ENCODE assay signal across 19 cellular contexts in the genomic region with DNA sequence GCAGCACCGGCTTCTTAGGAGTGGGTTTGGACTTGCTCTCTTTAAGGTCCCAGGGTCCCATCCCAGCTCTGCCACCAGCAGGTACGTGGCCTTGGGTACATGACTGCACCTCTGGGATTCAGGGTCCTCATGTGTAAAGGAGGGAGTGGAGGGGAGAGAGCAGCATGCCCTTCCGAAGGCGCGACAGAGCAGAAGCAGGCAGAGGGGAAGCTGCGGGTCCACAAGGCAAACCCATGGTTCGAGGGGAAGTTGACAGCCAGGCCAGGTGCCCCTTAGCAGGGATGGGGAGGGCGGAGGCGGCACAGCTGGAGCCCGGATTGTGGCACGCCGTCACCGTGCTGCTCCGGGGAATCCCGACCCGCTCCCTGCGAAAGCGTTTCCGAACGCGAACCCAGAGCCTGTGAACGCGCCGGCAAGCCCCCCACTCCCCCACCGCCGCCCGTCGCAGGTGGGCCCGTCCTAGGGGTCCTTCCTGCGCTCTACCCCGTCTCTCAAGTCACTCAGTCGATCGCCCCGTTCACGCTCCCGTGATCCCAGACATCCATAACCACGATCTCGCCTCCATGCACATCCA. TPM values are rescaled to one million over a fixed set of nuclear protein-coding genes. Genes with fewer than 3 reads are reported as not detected.
DNase-seq lines count a peak whose midpoint lies in the region; ATAC-seq and TF ChIP-seq lines count a peak whose summit lies in the region.
"Had no signal": no experiment of that assay in that cellular context is flagged by ENCODE, and none has a peak within 500 bp of the region (broad histone marks: within the 10 kb centered on the region; RNA-seq: fewer than 3 reads in every experiment).

No MANE protein-coding gene starts in this region.

- intact Hi-C loops in left lung (cut with DNase I) (loop anchor here in 1 of 2 donors (10.0 kb wide), 1 partner anchor 391 kb away; no protein-coding TSS in a partner anchor), testis (cut with DNase I; ENCODE audit: low total_unique reads) (loop anchor here (5.0 kb wide), 1 partner anchor 238 kb away; no protein-coding TSS in a partner anchor)

- peaks cover 34 to 67% of the 10 kb centered on the region in 2 donors for H3K27me3 ChIP-seq in left lung
- no peaks in the 10 kb centered on the region for H3K27me3 ChIP-seq in testis

- H3K9me3 Mint-ChIP-seq in activated naive CD8-positive, alpha-beta T cell (ENCODE audit: low read depth) = no peaks in the 10 kb centered on the region
- no peaks in the 10 kb centered on the region for H3K9me3 Mint-ChIP-seq in activated naive CD8-positive, alpha-beta T cell treated with anti-CD3 and anti-CD28 coated beads, Interleukin-2, amount 50 U/mL, for 24 hours
- peaks cover 0 to 8% (median 2%) of the 10 kb centered on the region in 5 experiments for H3K9me3 Mint-ChIP-seq in brain
- H3K9me3 Mint-ChIP-seq: activated naive CD4-positive, alpha-beta T cell treated with anti-CD3 and anti-CD28 coated beads for 36 hours; dendritic cell treated with granulocyte-macrophage colony-stimulating factor and Interleukin-4, amounts not matched to agents 40 ng/mL and 50 ng/mL, for 4 days had no signal

- H3K36me3 ChIP-seq in left lung (no peaks in the 10 kb centered on the region), testis (ENCODE audit: low read depth, missing control alignments) (no peaks in the 10 kb centered on the region)
- H3K36me3 ChIP-seq: Peyer's patch had no signal

- H3K27ac Mint-ChIP-seq in activated naive CD8-positive, alpha-beta T cell = peak overlapping the region; percentile 61
- H3K27ac Mint-ChIP-seq in activated naive CD8-positive, alpha-beta T cell treated with anti-CD3 and anti-CD28 coated beads, Interleukin-2, amount 50 U/mL, for 24 hours = no peak overlapping the region
- H3K27ac Mint-ChIP-seq in brain = peak overlapping the region in 1 of 5 experiments; percentile 26
- H3K27ac Mint-ChIP-seq: dendritic cell treated with granulocyte-macrophage colony-stimulating factor and Interleukin-4, amounts not matched to agents 40 ng/mL and 50 ng/mL, for 4 days had no signal

- H3K4me3 Mint-ChIP-seq in activated naive CD8-positive, alpha-beta T cell = no peak overlapping the region
- no peak overlapping the region for H3K4me3 Mint-ChIP-seq in activated naive CD8-positive, alpha-beta T cell treated with anti-CD3 and anti-CD28 coated beads, Interleukin-2, amount 50 U/mL, for 24 hours
- peak overlapping the region in 3 of 5 experiments; percentile 59 to 63 (median 61) for H3K4me3 Mint-ChIP-seq in brain
- H3K4me3 Mint-ChIP-seq: activated naive CD4-positive, alpha-beta T cell treated with anti-CD3 and anti-CD28 coated beads for 36 hours; dendritic cell treated with granulocyte-macrophage colony-stimulating factor and Interleukin-4, amounts not matched to agents 40 ng/mL and 50 ng/mL, for 4 days had no signal

- H3K27me3 Mint-ChIP-seq in activated naive CD8-positive, alpha-beta T cell = peaks cover 17% of the 10 kb centered on the region
- H3K27me3 Mint-ChIP-seq in activated naive CD8-positive, alpha-beta T cell treated with anti-CD3 and anti-CD28 coated beads, Interleukin-2, amount 50 U/mL, for 24 hours = peaks cover 33% of the 10 kb centered on the region
- peaks cover 89% of the 10 kb centered on the region for H3K27me3 Mint-ChIP-seq in brain

- peak overlapping the region; percentile 37 to 53 for H3K4me3 ChIP-seq in left lung
- peak overlapping the region in 1 of 2 donors; percentile 77 for H3K4me3 ChIP-seq in testis

- peaks cover 6% of the 10 kb centered on the region for H3K36me3 Mint-ChIP-seq in activated naive CD8-positive, alpha-beta T cell
- H3K36me3 Mint-ChIP-seq in activated naive CD8-positive, alpha-beta T cell treated with anti-CD3 and anti-CD28 coated beads, Interleukin-2, amount 50 U/mL, for 24 hours (ENCODE audit: low read depth) = peaks cover 2% of the 10 kb centered on the region
- no peaks in the 10 kb centered on the region for H3K36me3 Mint-ChIP-seq in brain

- H3K9me3 ChIP-seq in left lung (no peaks in the 10 kb centered on the region), testis (no peaks in the 10 kb centered on the region)
- H3K9me3 ChIP-seq: Peyer's patch had no signal

- no peak for DNase-seq in activated naive CD8-positive, alpha-beta T cell treated with anti-CD3 and anti-CD28 coated beads, Interleukin-2, amount 50 U/mL, for 24 hours
- DNase-seq in left lung = no peak
- no peak for DNase-seq in testis
- no peak for DNase-seq in putamen (ENCODE audit: low spot score)
- no peak for DNase-seq in activated CD4-positive, alpha-beta T cell treated with anti-CD3 and anti-CD28 coated beads, Interleukin-2, amount 50 U/mL, for 48 hours
- no peak for DNase-seq in Ammon's horn (ENCODE audit: low spot score)
- DNase-seq: activated CD8-positive, alpha-beta memory T cell treated with anti-CD3 and anti-CD28 coated beads for 24 hours; activated naive CD4-positive, alpha-beta T cell treated with anti-CD3 and anti-CD28 coated beads for 36 hours; foreskin keratinocyte; KBM-7; left colon; NCI-H1417 treated with DMSO at 0.1 percent for 48 hours; NCI-H446 treated with DMSO at 0.1 percent for 48 hours; Peyer's patch; stimulated activated CD4-positive, alpha-beta T cell treated with anti-CD3 and anti-CD28 coated beads, Interleukin-12 subunit alpha, Interleukin-12 subunit beta, amount 100 ng/mL, for 4 hours had no signal

- TF ChIP-seq CTCF in brain (conservative IDR thresholded peaks at IDR 0.05) = no peak
- TF ChIP-seq CTCF in left lung (IDR thresholded peaks at IDR 0.05) = no peak
- no peak for TF ChIP-seq CTCF in testis (IDR thresholded peaks at IDR 0.05)

- H3K27ac ChIP-seq in left lung (peak overlapping the region; percentile 89 to 94), testis (peak overlapping the region; percentile 80 to 95)
- H3K27ac ChIP-seq: foreskin keratinocyte had no signal

- no peak for TF ChIP-seq POLR2A in testis (IDR thresholded peaks at IDR 0.05)

- 42 to 54% methylated on average over 13 to 31 of the region's 38 CpGs for WGBS in testis, 2 donors

- H3K4me1 Mint-ChIP-seq in activated naive CD8-positive, alpha-beta T cell (ENCODE audit: low read depth) = peaks cover 14% of the 10 kb centered on the region
- peaks cover 11% of the 10 kb centered on the region for H3K4me1 Mint-ChIP-seq in activated naive CD8-positive, alpha-beta T cell treated with anti-CD3 and anti-CD28 coated beads, Interleukin-2, amount 50 U/mL, for 24 hours
- peaks cover 16% of the 10 kb centered on the region for H3K4me1 Mint-ChIP-seq in brain

- H3K4me1 ChIP-seq in left lung = peaks cover 7 to 40% of the 10 kb centered on the region in 2 donors
- peaks cover 29% of the 10 kb centered on the region for H3K4me1 ChIP-seq in testis
- H3K4me1 ChIP-seq: foreskin keratinocyte had no signal

- no peak for ATAC-seq in activated naive CD8-positive, alpha-beta T cell treated with anti-CD3 and anti-CD28 coated beads, Interleukin-2, amount 50 U/mL, for 24 hours
- ATAC-seq in left lung = no peak
- ATAC-seq: left colon had no signal

RNA-seq across cellular contexts. Expression of a gene that starts 4.1 kb away (rescaled TPM):
- 5.5 TPM for polyA plus RNA-seq in brain (ENCODE audit: insufficient read depth, low read depth, low replicate concordance)
- total RNA-seq in left lung = 100 to 1,000 TPM; 104 to 119 TPM
- total RNA-seq in testis = 10 to 100 TPM; 20.1 to 29.6 TPM
- 14.8 TPM for polyA plus RNA-seq in testis (ENCODE audit: insufficient read depth, low read depth, low replicate concordance)
- total RNA-seq: activated naive CD4-positive, alpha-beta T cell treated with anti-CD3 and anti-CD28 coated beads for 36 hours; foreskin keratinocyte; T-helper 2 cell treated with Interferon-gamma antibody and Interleukin-4, amounts not matched to agents 100 ng/mL and 5 ng/mL, for 36 hours had no signal
- polyA plus RNA-seq: foreskin keratinocyte had no signal

RNA-seq across cellular contexts. Expression of a gene that starts 56.7 kb away (rescaled TPM):
- polyA plus RNA-seq in brain (ENCODE audit: insufficient read depth, low read depth, low replicate concordance) (not detected), testis (ENCODE audit: insufficient read depth, low read depth, low replicate concordance) (3.2 TPM)
- total RNA-seq in left lung (10 to 100 TPM; 21.2 to 29.3 TPM), testis (1 to 10 TPM; 1.5 to 1.7 TPM)
- total RNA-seq: activated naive CD4-positive, alpha-beta T cell treated with anti-CD3 and anti-CD28 coated beads for 36 hours; foreskin keratinocyte; left colon; Peyer's patch; T-helper 2 cell treated with Interferon-gamma antibody and Interleukin-4, amounts not matched to agents 100 ng/mL and 5 ng/mL, for 36 hours had no signal

Comparison
In these comparisons a context has a peak if more than half of its experiments do, and no peak if none do; other contexts are left out.
1. H3K4me3 Mint-ChIP-seq: peak in brain (3 of 5); none in activated naive CD8-positive, alpha-beta T cell (single experiment) and activated naive CD8-positive, alpha-beta T cell treated with anti-CD3 and anti-CD28 coated beads, Interleukin-2, amount 50 U/mL, for 24 hours (single experiment).
2. RNA of a gene that starts 56.7 kb away (total RNA-seq): 21.2 to 29.3 TPM in left lung; 1.5 to 1.7 TPM in testis; every median in the first group is over 4 times any median in the second.